In the genomic region with DNA sequence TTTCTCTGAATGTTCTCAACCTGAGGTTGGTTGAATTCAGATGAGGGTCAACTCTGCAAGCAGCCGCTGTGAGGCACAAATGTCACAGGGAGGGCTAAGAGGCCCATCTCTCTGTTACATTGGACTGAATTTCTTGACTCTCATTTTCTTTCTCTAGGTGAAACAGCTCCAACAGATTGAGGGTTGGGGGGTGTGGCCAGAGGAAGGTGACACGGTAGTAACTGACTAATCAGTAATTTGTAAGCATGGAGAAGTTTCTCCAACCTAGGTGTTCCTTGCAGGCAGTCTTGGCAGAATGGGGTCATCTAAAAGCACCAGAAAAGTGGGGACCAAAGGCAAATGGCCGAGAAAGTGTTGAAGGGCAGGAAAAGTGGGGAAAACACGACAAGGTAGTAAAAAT, we compare ENCODE assay signal across 23 cellular contexts. TPM values are rescaled to one million over a fixed set of nuclear protein-coding genes. Genes with fewer than 3 reads are reported as not detected.
A peak's percentile ranks its signal among the peaks of the same experiment; 100 is the strongest.
DNase-seq lines count a peak whose midpoint lies in the region; ATAC-seq, FAIRE-seq and TF ChIP-seq lines count a peak whose summit lies in the region.
"Had no signal": no experiment of that assay in that cellular context is flagged by ENCODE, and none has a peak within 500 bp of the region (broad histone marks: within the 10 kb centered on the region; RNA-seq: fewer than 3 reads in every experiment).

No MANE protein-coding gene starts in this region.

- H3K27ac Mint-ChIP-seq in activated naive CD8-positive, alpha-beta T cell treated with anti-CD3 and anti-CD28 coated beads, Interleukin-2, amount 50 U/mL, for 24 hours: peak overlapping the region; percentile 32
- H3K27ac Mint-ChIP-seq in activated naive CD8-positive, alpha-beta T cell treated with anti-CD3 and anti-CD28 coated beads for 36 hours: no peak overlapping the region
- H3K27ac Mint-ChIP-seq: activated naive CD4-positive, alpha-beta T cell treated with anti-CD3 and anti-CD28 coated beads for 36 hours; activated T-cell treated with anti-CD3 and anti-CD28 coated beads, Interleukin-2, amount 50 U/mL, for 72 hours; T-helper 1 cell treated with Interleukin-12 subunit alpha and Interleukin-12 subunit beta and Interleukin-4 antibody, amounts not matched to agents 30 μg/mL and 1 μg/mL, for 36 hours had no signal

- peaks cover 41% of the 10 kb centered on the region for H3K36me3 Mint-ChIP-seq in activated naive CD8-positive, alpha-beta T cell treated with anti-CD3 and anti-CD28 coated beads, Interleukin-2, amount 50 U/mL, for 24 hours (ENCODE audit: low read depth)
- H3K36me3 Mint-ChIP-seq in activated naive CD8-positive, alpha-beta T cell treated with anti-CD3 and anti-CD28 coated beads for 36 hours: peaks cover 16% of the 10 kb centered on the region

- no peak overlapping the region for H2AFZ ChIP-seq in PC-3 (ENCODE audit: low read length)

- ATAC-seq in activated naive CD8-positive, alpha-beta T cell treated with anti-CD3 and anti-CD28 coated beads, Interleukin-2, amount 50 U/mL, for 24 hours: no peak
- no peak; the same call in 1 of the 2 replicates for ATAC-seq in PC-3
- ATAC-seq: naive thymus-derived CD8-positive, alpha-beta T cell had no signal

- DNase-seq in activated naive CD8-positive, alpha-beta T cell treated with anti-CD3 and anti-CD28 coated beads, Interleukin-2, amount 50 U/mL, for 24 hours: no peak
- DNase-seq in activated naive CD8-positive, alpha-beta T cell treated with anti-CD3 and anti-CD28 coated beads for 36 hours: no peak
- DNase-seq in PC-3: peak; percentile 46
- no peak for DNase-seq in epithelial cell of prostate (ENCODE audit: low read depth, low spot score)
- DNase-seq in small intestine: peak; percentile 32
- no peak for DNase-seq in germinal center (ENCODE audit: low spot score)
- no peak for DNase-seq in thyroid gland
- no peak for DNase-seq in SW 1271 (lab: John Stamatoyannopoulos, UW)
- DNase-seq: activated CD4-positive, alpha-beta T cell treated with anti-CD3 and anti-CD28 coated beads for 48 hours; activated naive CD4-positive, alpha-beta T cell treated with anti-CD3 and anti-CD28 coated beads for 36 hours; activated T-cell treated with anti-CD3 and anti-CD28 coated beads, Interleukin-2, amount 50 U/mL, for 72 hours; mesendoderm; naive thymus-derived CD8-positive, alpha-beta T cell; NCI-H1092 treated with DMSO at 0.1 percent for 48 hours; NCI-H2029; NCI-H345; NCI-H82; ovary; right cardiac atrium; SHP77 treated with DMSO at 0.1 percent for 48 hours; upper lobe of right lung had no signal

- H3K4me3 ChIP-seq in PC-3 (ENCODE audit: low read length): no peak overlapping the region
- H3K4me3 ChIP-seq in small intestine (ENCODE audit: low read depth in 1 of 2, low read length in 2 of 2): no peak overlapping the region
- no peak overlapping the region for H3K4me3 ChIP-seq in thyroid gland (replicated peaks in 1 of 3)
- H3K4me3 ChIP-seq: BLaER1, ovary, upper lobe of right lung had no signal

- no peaks in the 10 kb centered on the region for H3K9me2 ChIP-seq in PC-3 (replicated peaks; ENCODE audit: low read length)

- peaks cover 7% of the 10 kb centered on the region; the same call in 1 of the 2 replicates for H4K20me1 ChIP-seq in PC-3 (ENCODE audit: low read length)

- H3K4me1 ChIP-seq in PC-3 (ENCODE audit: insufficient read depth, low read length) (peaks cover 12% of the 10 kb centered on the region), small intestine (ENCODE audit: control insufficient read depth in 2 of 2, insufficient read depth in 1 of 2, low read depth in 1 of 2, low read length in 1 of 2) (no peaks in the 10 kb centered on the region), thyroid gland (peaks cover 0 to 14% of the 10 kb centered on the region in 2 donors)
- H3K4me1 ChIP-seq: upper lobe of right lung had no signal

- H3K9me3 Mint-ChIP-seq in activated naive CD8-positive, alpha-beta T cell treated with anti-CD3 and anti-CD28 coated beads, Interleukin-2, amount 50 U/mL, for 24 hours: no peaks in the 10 kb centered on the region
- no peaks in the 10 kb centered on the region for H3K9me3 Mint-ChIP-seq in activated naive CD8-positive, alpha-beta T cell treated with anti-CD3 and anti-CD28 coated beads for 36 hours
- H3K9me3 Mint-ChIP-seq: activated naive CD4-positive, alpha-beta T cell treated with anti-CD3 and anti-CD28 coated beads for 36 hours; activated T-cell treated with anti-CD3 and anti-CD28 coated beads, Interleukin-2, amount 50 U/mL, for 72 hours; naive thymus-derived CD8-positive, alpha-beta T cell; T-helper 1 cell treated with Interleukin-12 subunit alpha and Interleukin-12 subunit beta and Interleukin-4 antibody, amounts not matched to agents 30 μg/mL and 1 μg/mL, for 36 hours had no signal

- 61 to 77% (median 75%) methylated on average over 4 of the region's 4 CpGs for WGBS in small intestine, 3 donors
- WGBS in thyroid gland, 2 donors: 86 to 89% methylated on average over 4 of the region's 4 CpGs

- H3K36me3 ChIP-seq in PC-3 (ENCODE audit: low read depth, low read length) (peaks cover 38% of the 10 kb centered on the region), small intestine (ENCODE audit: control insufficient read depth in 2 of 2, insufficient read depth in 2 of 2, low read length in 2 of 2) (peaks cover 8 to 17% of the 10 kb centered on the region in 2 donors), thyroid gland (peaks cover 22 to 34% of the 10 kb centered on the region in 2 donors)
- H3K36me3 ChIP-seq: ovary had no signal

- TF ChIP-seq CTCF in PC-3 (conservative IDR thresholded peaks at IDR 0.05; ENCODE audit: low read depth, low read length) (no peak), thyroid gland (IDR thresholded peaks at IDR 0.05) (no peak)

- H3K9me3 ChIP-seq in PC-3 (ENCODE audit: low read length): no peaks in the 10 kb centered on the region
- H3K9me3 ChIP-seq in small intestine (ENCODE audit: control insufficient read depth, low read depth): no peaks in the 10 kb centered on the region
- H3K9me3 ChIP-seq in thyroid gland: no peaks in the 10 kb centered on the region
- H3K9me3 ChIP-seq: BLaER1, ovary, upper lobe of right lung had no signal

- no peak for FAIRE-seq in small intestine (lab: Jason Lieb, UNC)

- peaks cover 20% of the 10 kb centered on the region for H3F3A ChIP-seq in PC-3 (ENCODE audit: low read length, unreplicated experiment)

- no peak overlapping the region for H3K9ac ChIP-seq in PC-3 (ENCODE audit: low read length)
- H3K9ac ChIP-seq: BLaER1 had no signal

- no TSS peak for BruUV-seq in PC-3 (replicated peaks; lab: Mats Ljungman, UMichigan)

- H3K79me2 ChIP-seq in PC-3 (ENCODE audit: low read length): no peaks in the 10 kb centered on the region

- intact Hi-C loops in PC-3 (cut with micrococcal nuclease): no loop called here
- intact Hi-C loops in thyroid gland (cut with DNase I): no loop called here

- H3K27me3 ChIP-seq in PC-3 (ENCODE audit: low read length) (no peaks in the 10 kb centered on the region), small intestine (ENCODE audit: control insufficient read depth in 2 of 2, insufficient read depth in 2 of 2, low read length in 2 of 2) (no peaks in the 10 kb centered on the region), thyroid gland (no peaks in the 10 kb centered on the region)
- H3K27me3 ChIP-seq: BLaER1, ovary, upper lobe of right lung had no signal

- CTCF ChIA-PET in PC-3 (lab: Charles Lee): no interaction called here

- H3K4me1 Mint-ChIP-seq in activated naive CD8-positive, alpha-beta T cell treated with anti-CD3 and anti-CD28 coated beads, Interleukin-2, amount 50 U/mL, for 24 hours: peaks cover 8% of the 10 kb centered on the region
- H3K4me1 Mint-ChIP-seq in activated naive CD8-positive, alpha-beta T cell treated with anti-CD3 and anti-CD28 coated beads for 36 hours: peaks cover 2% of the 10 kb centered on the region

- H3K4me2 ChIP-seq in PC-3 (ENCODE audit: low read length): 0 out of 2 replicates have a peak overlapping the region, but pooled peaks have one; percentile 2
- H3K4me2 ChIP-seq: BLaER1 had no signal

- POLR2A ChIA-PET in PC-3 (lab: Charles Lee; ENCODE audit: unreplicated experiment): no interaction called here

- TF ChIP-seq POLR2A in thyroid gland (IDR thresholded peaks at IDR 0.05): no peak

- no peaks in the 10 kb centered on the region for H3K27me3 Mint-ChIP-seq in activated naive CD8-positive, alpha-beta T cell treated with anti-CD3 and anti-CD28 coated beads, Interleukin-2, amount 50 U/mL, for 24 hours
- no peaks in the 10 kb centered on the region for H3K27me3 Mint-ChIP-seq in activated naive CD8-positive, alpha-beta T cell treated with anti-CD3 and anti-CD28 coated beads for 36 hours

- H3K4me3 Mint-ChIP-seq in activated naive CD8-positive, alpha-beta T cell treated with anti-CD3 and anti-CD28 coated beads, Interleukin-2, amount 50 U/mL, for 24 hours: no peak overlapping the region
- no peak overlapping the region for H3K4me3 Mint-ChIP-seq in activated naive CD8-positive, alpha-beta T cell treated with anti-CD3 and anti-CD28 coated beads for 36 hours
- H3K4me3 Mint-ChIP-seq: activated naive CD4-positive, alpha-beta T cell treated with anti-CD3 and anti-CD28 coated beads for 36 hours; activated T-cell treated with anti-CD3 and anti-CD28 coated beads, Interleukin-2, amount 50 U/mL, for 72 hours; naive thymus-derived CD8-positive, alpha-beta T cell; T-helper 1 cell treated with Interleukin-12 subunit alpha and Interleukin-12 subunit beta and Interleukin-4 antibody, amounts not matched to agents 30 μg/mL and 1 μg/mL, for 36 hours had no signal

- H3K27ac ChIP-seq in PC-3 (ENCODE audit: low read length): peak overlapping the region; percentile 46
- peak overlapping the region; percentile 87 for H3K27ac ChIP-seq in epithelial cell of prostate
- H3K27ac ChIP-seq in small intestine (ENCODE audit: low read depth in 1 of 2, low read length in 1 of 2): no peak overlapping the region
- no peak overlapping the region for H3K27ac ChIP-seq in thyroid gland
- H3K27ac ChIP-seq: BLaER1, ovary, upper lobe of right lung had no signal

RNA-seq across cellular contexts. Expression of a gene that starts 16.8 kb away (rescaled TPM):
- total RNA-seq in activated naive CD8-positive, alpha-beta T cell treated with anti-CD3 and anti-CD28 coated beads for 36 hours: 100 to 1,000 TPM; 548 to 564 TPM
- 1,309 and 1,334 TPM in 2 replicates for total RNA-seq in PC-3 (2014; rRNA removed)
- polyA plus RNA-seq in small intestine: 100 to 1,000 TPM; 101 to 226 (median 138) TPM
- total RNA-seq in thyroid gland: 100 to 1,000 TPM; 104 to 201 (median 163) TPM

RNA-seq across cellular contexts. Expression of a gene that starts 17.2 kb away (rescaled TPM):
- total RNA-seq in activated naive CD8-positive, alpha-beta T cell treated with anti-CD3 and anti-CD28 coated beads for 36 hours: 10 to 100 TPM; 25.9 to 26.2 TPM
- total RNA-seq in PC-3 (2014; rRNA removed) (26.7 and 49.0 TPM in 2 replicates), thyroid gland (10 to 100 TPM; 41.0 to 54.1 (median 49.6) TPM)
- polyA plus RNA-seq in small intestine: 10 to 100 TPM in 1 of 3 donors, 1 to 10 TPM in 2; 7.6 to 13.7 (median 8.6) TPM

RNA-seq across cellular contexts. Expression of a gene that starts 40.9 kb away (rescaled TPM):
- 1 to 10 TPM; 2.4 to 2.9 TPM for total RNA-seq in activated naive CD8-positive, alpha-beta T cell treated with anti-CD3 and anti-CD28 coated beads for 36 hours
- total RNA-seq in PC-3 (2014; rRNA removed): 35.7 and 38.4 TPM in 2 replicates
- 100 to 1,000 TPM in 2 of 3 donors, 10 to 100 TPM in 1; 93.7 to 516 (median 230) TPM for polyA plus RNA-seq in small intestine
- 10 to 100 TPM; 10.3 to 32.0 (median 23.4) TPM for total RNA-seq in thyroid gland

Comparison
In these comparisons a context has a peak if more than half of its experiments do, and no peak if none do; other contexts are left out.
1. DNase-seq: peak in PC-3 (single experiment) and small intestine (single experiment); none in activated naive CD8-positive, alpha-beta T cell treated with anti-CD3 and anti-CD28 coated beads, Interleukin-2, amount 50 U/mL, for 24 hours (single experiment), activated naive CD8-positive, alpha-beta T cell treated with anti-CD3 and anti-CD28 coated beads for 36 hours (single experiment), epithelial cell of prostate (single experiment), germinal center (single experiment), thyroid gland (0 of 2) and SW 1271 (0 of 2).
2. H3K27ac ChIP-seq: peak in PC-3 (single experiment) and epithelial cell of prostate (single experiment); none in small intestine (0 of 2) and thyroid gland (0 of 3).